8 cellular contexts compared by ENCODE assay signal in genomic region chr7:98251251-98251843, GRCh38. TPM values are rescaled to one million over a fixed set of nuclear protein-coding genes. Genes with fewer than 3 reads are reported as not detected.
DNase-seq lines count a peak whose midpoint lies in the region; ATAC-seq, FAIRE-seq and TF ChIP-seq lines count a peak whose summit lies in the region.

No MANE protein-coding gene starts in this region.

- no peak for TF ChIP-seq POLR2A in right lobe of liver (IDR thresholded peaks at IDR 0.05)

- intact Hi-C loops in right lobe of liver (cut with DNase I) = no loop called here

- H3K9me3 ChIP-seq in HUES64 (ENCODE audit: insufficient read depth, low read depth, low read length) = no peaks in the 10 kb centered on the region
- no peaks in the 10 kb centered on the region for H3K9me3 ChIP-seq in right lobe of liver

- TF ChIP-seq CTCF in D721Med (IDR thresholded peaks at IDR 0.05; ENCODE audit: insufficient read depth, missing control alignments) = no peak
- no peak for TF ChIP-seq CTCF in right lobe of liver (IDR thresholded peaks at IDR 0.05)

- ATAC-seq in GM21447 (IDR thresholded peaks at IDR 0.05; ENCODE audit: unreplicated experiment) (peak; percentile 41), right lobe of liver (peak in 1 of 4 donors; percentile 35)
- ATAC-seq in stimulated activated naive CD8-positive, alpha-beta T cell treated with anti-CD3 and anti-CD28 coated beads, Interleukin-15, Interleukin-2, amounts not matched to agents 100 U/mL and 50 U/mL, for 24 hours = peak; percentile 5

- H3K27me3 ChIP-seq in HUES64 (ENCODE audit: insufficient read depth, low read length) = no peaks in the 10 kb centered on the region
- H3K27me3 ChIP-seq in right lobe of liver = no peaks in the 10 kb centered on the region

- no peak for FAIRE-seq in D721Med (lab: Jason Lieb, UNC)

- 0 out of 2 replicates have a peak, but pooled peaks cover 7% of the 10 kb centered on the region for H3K4me1 ChIP-seq in HUES64 (ENCODE audit: insufficient read depth, low read length)
- peaks cover 0 to 17% (median 4%) of the 10 kb centered on the region in 4 donors for H3K4me1 ChIP-seq in right lobe of liver

- peak overlapping the region; percentile 76 for H3K4me3 ChIP-seq in HUES64 (ENCODE audit: low read length)
- H3K4me3 ChIP-seq in right lobe of liver = peak overlapping the region; percentile 84 to 96 (median 88)

- DNase-seq in D721Med (ENCODE audit: insufficient read length, low spot score) (peak; percentile 90), UCSD-AML1 (lab: John Stamatoyannopoulos, UW; ENCODE audit: unreplicated experiment) (peak; percentile 23), cerebellum (ENCODE audit: low spot score) (peak; percentile 80), right lobe of liver (peak in 2 of 3 donors; percentile 64 to 69), NCI-H1930 (lab: John Stamatoyannopoulos, UW) (no peak)
- peak; percentile 38 for DNase-seq in stimulated activated naive CD8-positive, alpha-beta T cell treated with anti-CD3 and anti-CD28 coated beads, Interleukin-15, Interleukin-2, amounts not matched to agents 100 U/mL and 50 U/mL, for 24 hours

- H3K9ac ChIP-seq in HUES64 (ENCODE audit: low read depth, low read length) = no peak overlapping the region; the same call in 1 of the 2 replicates

- WGBS in HUES64 = 14% methylated on average over 15 of the region's 15 CpGs
- WGBS in right lobe of liver (ENCODE audit: insufficient coverage, low coverage, low lambda C conversion rate, missing lambda C conversion rate) = 30% methylated on average over 12 of the region's 15 CpGs

- peak overlapping the region; percentile 64; the same call in 1 of the 2 replicates for H3K27ac ChIP-seq in HUES64 (ENCODE audit: low read depth, low read length)
- H3K27ac ChIP-seq in right lobe of liver = peak overlapping the region; percentile 53 to 74 (median 71)

- H3K36me3 ChIP-seq in HUES64 (ENCODE audit: insufficient read depth, low read length) (0 out of 2 replicates have a peak, but pooled peaks cover under 1% of the 10 kb centered on the region), right lobe of liver (no peaks in the 10 kb centered on the region)

RNA-seq across cellular contexts. Expression of gene TECPR1, which starts 0.7 kb away (rescaled TPM):
- polyA plus RNA-seq in HUES64 (2013, experiment 1 of 2) = 6.6 TPM
- polyA plus RNA-seq in HUES64 (2013, experiment 2 of 2) = 7.0 TPM
- 22.8 TPM for total RNA-seq in cerebellum
- total RNA-seq in right lobe of liver = 10 to 100 TPM in 5 of 6 experiments, 1 to 10 TPM in 1; 9.4 to 14.9 (median 12.4) TPM

RNA-seq across cellular contexts. Expression of gene BRI3, which starts 30.1 kb away (rescaled TPM):
- 81.7 TPM for polyA plus RNA-seq in HUES64 (2013, experiment 1 of 2)
- 99.2 TPM for polyA plus RNA-seq in HUES64 (2013, experiment 2 of 2)
- 19.1 TPM for total RNA-seq in cerebellum
- total RNA-seq in right lobe of liver = 100 to 1,000 TPM in 4 of 6 experiments, 10 to 100 TPM in 2; 34.7 to 160 (median 137) TPM

RNA-seq across cellular contexts. Expression of gene BHLHA15, which starts 40.1 kb away (rescaled TPM):
- polyA plus RNA-seq in HUES64 (2013, experiment 1 of 2) = 0.30 TPM
- 1.6 TPM for polyA plus RNA-seq in HUES64 (2013, experiment 2 of 2)
- total RNA-seq in cerebellum = 5.4 TPM
- 10 to 100 TPM in 2 of 6 experiments, 1 to 10 TPM in 4; 2.3 to 25.9 (median 5.3) TPM for total RNA-seq in right lobe of liver

Comparison
In these comparisons a context has a peak if more than half of its experiments do, and no peak if none do; other contexts are left out.
1. DNase-seq: peak in D721Med (single experiment), UCSD-AML1 (single experiment), cerebellum (single experiment), right lobe of liver (2 of 3) and stimulated activated naive CD8-positive, alpha-beta T cell treated with anti-CD3 and anti-CD28 coated beads, Interleukin-15, Interleukin-2, amounts not matched to agents 100 U/mL and 50 U/mL, for 24 hours (single experiment); none in NCI-H1930 (0 of 2).